Comparison of ENCODE assay signal across 1 cellular context in the genomic region with DNA sequence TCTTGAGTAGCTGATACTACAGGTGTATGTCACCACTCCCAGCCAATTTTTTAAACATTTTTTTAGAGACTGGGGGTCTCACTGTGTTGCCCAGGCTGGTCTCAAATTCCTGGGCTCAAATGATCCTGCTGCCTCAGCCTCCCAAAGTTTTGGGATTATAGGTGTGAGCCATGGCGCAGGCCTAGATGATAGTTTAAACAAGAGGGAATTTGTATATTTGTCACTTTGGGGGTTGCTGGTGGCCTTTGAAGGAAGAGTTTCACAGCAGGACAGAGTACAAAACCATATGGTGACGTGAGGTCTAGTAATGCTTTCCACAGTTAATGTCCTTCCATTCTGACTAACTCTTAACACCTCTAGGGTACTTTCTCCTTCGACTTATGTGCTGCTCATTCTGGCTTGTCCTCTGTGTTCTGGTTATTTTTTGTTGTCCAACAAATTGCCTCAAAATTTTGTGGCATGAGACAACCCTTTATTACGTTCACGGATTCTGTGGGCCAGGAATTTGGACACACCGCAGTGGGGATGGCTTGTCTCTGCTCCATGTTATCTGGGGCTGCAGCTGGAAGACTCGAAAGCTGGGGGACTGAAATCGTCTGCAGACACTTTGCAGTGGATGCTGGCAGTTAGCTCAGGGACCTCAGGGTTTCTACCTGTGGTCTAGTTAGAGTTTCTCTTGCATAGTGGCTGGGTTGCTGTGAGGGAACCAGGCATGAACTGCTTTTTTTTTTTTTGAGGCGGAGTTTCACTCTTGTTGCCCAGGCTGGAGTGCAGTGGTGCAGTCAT.
A peak's percentile ranks its signal among the peaks of the same experiment; 100 is the strongest.
TF ChIP-seq lines count a peak whose summit lies in the region.

No MANE protein-coding gene starts in this region.

TF ChIP-seq in K562, 482 proteins besides CTCF, POLR2A, EP300 and RAD21 (continued from another document and continues in another):
- TF ChIP-seq CBX3 (IDR thresholded peaks at IDR 0.05; ENCODE audit: borderline replicate concordance in 1 of 2, low read length in 2 of 2) (peak in 1 of 2 experiments; percentile 64; a peak in 1 of 3 replicates), ZNF644 (tag; IDR thresholded peaks at IDR 0.05; ENCODE audit: low read depth) (0 out of 2 replicates have a peak, but pooled peaks have one; percentile 26), KDM2B (CRISPR knock-in tag; IDR thresholded peaks at IDR 0.05) (no peak), SRSF9 (IDR thresholded peaks at IDR 0.05; ENCODE audit: borderline replicate concordance, low read depth, low read length) (no peak), ARNT (IDR thresholded peaks at IDR 0.05) (0 out of 4 replicates have a peak, but pooled peaks of 1 of the 2 experiments have one; percentile 49), REST (CRISPR knock-in tag; IDR thresholded peaks at IDR 0.05; ENCODE audit: low read depth) (no peak), ZNF436 (CRISPR knock-in tag; IDR thresholded peaks at IDR 0.05) (no peak), BDP1 (IDR thresholded peaks at IDR 0.05; ENCODE audit: insufficient read depth, insufficient read length) (no peak), TAF1 (IDR thresholded peaks at IDR 0.05; ENCODE audit: control insufficient read depth, extremely low read depth, insufficient read depth, low read length, severe bottlenecking) (peak; percentile 30), ELF2 (CRISPR knock-in tag; IDR thresholded peaks at IDR 0.05) (no peak), ZFX (CRISPR knock-in tag; IDR thresholded peaks at IDR 0.05) (peak; percentile 61), POLR2B (IDR thresholded peaks at IDR 0.05; ENCODE audit: low read depth, partially characterized antibody) (no peak), ZNF146 (CRISPR knock-in tag; IDR thresholded peaks at IDR 0.05; ENCODE audit: unreplicated experiment) (no peak), PML (IDR thresholded peaks at IDR 0.05; ENCODE audit: low read length) (peak; percentile 73), ZNF707 (CRISPR knock-in tag; conservative IDR thresholded peaks at IDR 0.05) (no peak), SREBF2 (CRISPR knock-in tag; IDR thresholded peaks at IDR 0.05) (no peak), TFAM (CRISPR knock-in tag; conservative IDR thresholded peaks at IDR 0.05) (no peak), FOSL1 (tag; conservative IDR thresholded peaks at IDR 0.05) (0 out of 2 replicates have a peak, but pooled peaks have one; percentile 26), ARHGAP35 (IDR thresholded peaks at IDR 0.05; ENCODE audit: partially characterized antibody) (no peak), CHD1 (IDR thresholded peaks at IDR 0.05; ENCODE audit: low read length) (no peak), FOXP4 (CRISPR knock-in tag; IDR thresholded peaks at IDR 0.05; ENCODE audit: borderline replicate concordance) (peak; percentile 53; the same call in 1 of the 2 replicates), PTTG1 (tag; IDR thresholded peaks at IDR 0.05; ENCODE audit: low read depth) (peak; percentile 60; the same call in 1 of the 2 replicates), CHD4 (IDR thresholded peaks at IDR 0.05; ENCODE audit: insufficient read depth, insufficient replicate concordance, low read depth, low read length, poor library complexity, severe bottlenecking) (no peak), ZEB2 (IDR thresholded peaks at IDR 0.05) (0 out of 2 replicates have a peak, but pooled peaks have one; percentile 42), MEF2A (IDR thresholded peaks at IDR 0.05; ENCODE audit: control insufficient read depth, low read depth, low read length) (0 out of 2 replicates have a peak, but pooled peaks have one; percentile 19), ZNF274 (IDR thresholded peaks at IDR 0.05; ENCODE audit: borderline replicate concordance, low read depth, low read length) (no peak), SLC30A9 (CRISPR knock-in tag; IDR thresholded peaks at IDR 0.05) (no peak), HINFP (tag; conservative IDR thresholded peaks at IDR 0.05; ENCODE audit: low read depth) (no peak), ZNF121 (CRISPR knock-in tag; conservative IDR thresholded peaks at IDR 0.05) (peak; percentile 79), ZNF785 (CRISPR knock-in tag; IDR thresholded peaks at IDR 0.05) (no peak), ZC3H11A (IDR thresholded peaks at IDR 0.05; ENCODE audit: low read depth, low read length) (no peak), TGIF2 (CRISPR knock-in tag; IDR thresholded peaks at IDR 0.05) (no peak), TEAD2 (tag; IDR thresholded peaks at IDR 0.05) (no peak), E2F6 (IDR thresholded peaks at IDR 0.05; ENCODE audit: borderline replicate concordance in 1 of 2, extremely low read depth in 1 of 2, insufficient read depth in 1 of 2, insufficient read length in 1 of 2, low read depth in 1 of 2, low read length in 1 of 2, poor library complexity in 1 of 2, severe bottlenecking in 1 of 2) (peak in 1 of 2 experiments; percentile 33)
- TF ChIP-seq, protein P1, sequence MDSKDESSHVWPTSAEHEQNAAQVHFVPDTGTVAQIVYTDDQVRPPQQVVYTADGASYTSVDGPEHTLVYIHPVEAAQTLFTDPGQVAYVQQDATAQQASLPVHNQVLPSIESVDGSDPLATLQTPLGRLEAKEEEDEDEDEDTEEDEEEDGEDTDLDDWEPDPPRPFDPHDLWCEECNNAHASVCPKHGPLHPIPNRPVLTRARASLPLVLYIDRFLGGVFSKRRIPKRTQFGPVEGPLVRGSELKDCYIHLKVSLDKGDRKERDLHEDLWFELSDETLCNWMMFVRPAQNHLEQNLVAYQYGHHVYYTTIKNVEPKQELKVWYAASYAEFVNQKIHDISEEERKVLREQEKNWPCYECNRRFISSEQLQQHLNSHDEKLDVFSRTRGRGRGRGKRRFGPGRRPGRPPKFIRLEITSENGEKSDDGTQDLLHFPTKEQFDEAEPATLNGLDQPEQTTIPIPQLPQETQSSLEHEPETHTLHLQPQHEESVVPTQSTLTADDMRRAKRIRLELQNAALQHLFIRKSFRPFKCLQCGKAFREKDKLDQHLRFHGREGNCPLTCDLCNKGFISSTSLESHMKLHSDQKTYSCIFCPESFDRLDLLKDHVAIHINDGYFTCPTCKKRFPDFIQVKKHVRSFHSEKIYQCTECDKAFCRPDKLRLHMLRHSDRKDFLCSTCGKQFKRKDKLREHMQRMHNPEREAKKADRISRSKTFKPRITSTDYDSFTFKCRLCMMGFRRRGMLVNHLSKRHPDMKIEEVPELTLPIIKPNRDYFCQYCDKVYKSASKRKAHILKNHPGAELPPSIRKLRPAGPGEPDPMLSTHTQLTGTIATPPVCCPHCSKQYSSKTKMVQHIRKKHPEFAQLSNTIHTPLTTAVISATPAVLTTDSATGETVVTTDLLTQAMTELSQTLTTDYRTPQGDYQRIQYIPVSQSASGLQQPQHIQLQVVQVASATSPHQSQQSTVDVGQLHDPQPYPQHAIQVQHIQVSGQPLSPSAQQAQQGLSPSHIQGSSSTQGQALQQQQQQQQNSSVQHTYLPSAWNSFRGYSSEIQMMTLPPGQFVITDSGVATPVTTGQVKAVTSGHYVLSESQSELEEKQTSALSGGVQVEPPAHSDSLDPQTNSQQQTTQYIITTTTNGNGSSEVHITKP (IDR thresholded peaks at IDR 0.05; ENCODE audit: partially characterized antibody), result peak; percentile 53
- TF ChIP-seq, protein P2, sequence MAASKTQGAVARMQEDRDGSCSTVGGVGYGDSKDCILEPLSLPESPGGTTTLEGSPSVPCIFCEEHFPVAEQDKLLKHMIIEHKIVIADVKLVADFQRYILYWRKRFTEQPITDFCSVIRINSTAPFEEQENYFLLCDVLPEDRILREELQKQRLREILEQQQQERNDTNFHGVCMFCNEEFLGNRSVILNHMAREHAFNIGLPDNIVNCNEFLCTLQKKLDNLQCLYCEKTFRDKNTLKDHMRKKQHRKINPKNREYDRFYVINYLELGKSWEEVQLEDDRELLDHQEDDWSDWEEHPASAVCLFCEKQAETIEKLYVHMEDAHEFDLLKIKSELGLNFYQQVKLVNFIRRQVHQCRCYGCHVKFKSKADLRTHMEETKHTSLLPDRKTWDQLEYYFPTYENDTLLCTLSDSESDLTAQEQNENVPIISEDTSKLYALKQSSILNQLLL (CRISPR knock-in tag; IDR thresholded peaks at IDR 0.05; ENCODE audit: borderline replicate concordance), result no peak
- TF ChIP-seq, protein P3, sequence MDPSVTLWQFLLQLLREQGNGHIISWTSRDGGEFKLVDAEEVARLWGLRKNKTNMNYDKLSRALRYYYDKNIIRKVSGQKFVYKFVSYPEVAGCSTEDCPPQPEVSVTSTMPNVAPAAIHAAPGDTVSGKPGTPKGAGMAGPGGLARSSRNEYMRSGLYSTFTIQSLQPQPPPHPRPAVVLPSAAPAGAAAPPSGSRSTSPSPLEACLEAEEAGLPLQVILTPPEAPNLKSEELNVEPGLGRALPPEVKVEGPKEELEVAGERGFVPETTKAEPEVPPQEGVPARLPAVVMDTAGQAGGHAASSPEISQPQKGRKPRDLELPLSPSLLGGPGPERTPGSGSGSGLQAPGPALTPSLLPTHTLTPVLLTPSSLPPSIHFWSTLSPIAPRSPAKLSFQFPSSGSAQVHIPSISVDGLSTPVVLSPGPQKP (CRISPR knock-in tag; IDR thresholded peaks at IDR 0.05), result no peak
- TF ChIP-seq, protein P4, sequence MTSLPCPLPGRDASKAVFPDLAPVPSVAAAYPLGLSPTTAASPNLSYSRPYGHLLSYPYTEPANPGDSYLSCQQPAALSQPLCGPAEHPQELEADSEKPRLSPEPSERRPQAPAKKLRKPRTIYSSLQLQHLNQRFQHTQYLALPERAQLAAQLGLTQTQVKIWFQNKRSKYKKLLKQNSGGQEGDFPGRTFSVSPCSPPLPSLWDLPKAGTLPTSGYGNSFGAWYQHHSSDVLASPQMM (CRISPR knock-in tag; IDR thresholded peaks at IDR 0.05), result no peak
- TF ChIP-seq, protein P5, sequence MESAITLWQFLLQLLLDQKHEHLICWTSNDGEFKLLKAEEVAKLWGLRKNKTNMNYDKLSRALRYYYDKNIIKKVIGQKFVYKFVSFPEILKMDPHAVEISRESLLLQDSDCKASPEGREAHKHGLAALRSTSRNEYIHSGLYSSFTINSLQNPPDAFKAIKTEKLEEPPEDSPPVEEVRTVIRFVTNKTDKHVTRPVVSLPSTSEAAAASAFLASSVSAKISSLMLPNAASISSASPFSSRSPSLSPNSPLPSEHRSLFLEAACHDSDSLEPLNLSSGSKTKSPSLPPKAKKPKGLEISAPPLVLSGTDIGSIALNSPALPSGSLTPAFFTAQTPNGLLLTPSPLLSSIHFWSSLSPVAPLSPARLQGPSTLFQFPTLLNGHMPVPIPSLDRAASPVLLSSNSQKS (CRISPR knock-in tag; IDR thresholded peaks at IDR 0.05), result no peak
- TF ChIP-seq, protein P6, sequence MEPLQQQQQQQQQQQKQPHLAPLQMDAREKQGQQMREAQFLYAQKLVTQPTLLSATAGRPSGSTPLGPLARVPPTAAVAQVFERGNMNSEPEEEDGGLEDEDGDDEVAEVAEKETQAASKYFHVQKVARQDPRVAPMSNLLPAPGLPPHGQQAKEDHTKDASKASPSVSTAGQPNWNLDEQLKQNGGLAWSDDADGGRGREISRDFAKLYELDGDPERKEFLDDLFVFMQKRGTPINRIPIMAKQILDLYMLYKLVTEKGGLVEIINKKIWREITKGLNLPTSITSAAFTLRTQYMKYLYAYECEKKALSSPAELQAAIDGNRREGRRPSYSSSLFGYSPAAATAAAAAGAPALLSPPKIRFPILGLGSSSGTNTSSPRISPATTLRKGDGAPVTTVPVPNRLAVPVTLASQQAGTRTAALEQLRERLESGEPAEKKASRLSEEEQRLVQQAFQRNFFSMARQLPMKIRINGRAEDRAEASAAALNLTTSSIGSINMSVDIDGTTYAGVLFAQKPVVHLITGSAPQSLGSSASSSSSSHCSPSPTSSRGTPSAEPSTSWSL (CRISPR knock-in tag; IDR thresholded peaks at IDR 0.05; ENCODE audit: borderline replicate concordance), result no peak
